25 cellular contexts compared by ENCODE assay signal in genomic region chr1:244241438-244241837, GRCh38.
"Had no signal": no experiment of that assay in that cellular context is flagged by ENCODE, and none has a peak within 500 bp of the region (broad histone marks: within the 10 kb centered on the region; RNA-seq: fewer than 3 reads in every experiment).

No MANE protein-coding gene starts in this region.

- H3K9me3 ChIP-seq: esophagus muscularis mucosa, gastroesophageal sphincter, heart left ventricle, lower lobe of right lung, right lobe of liver, stomach, thyroid gland had no signal

- DNase-seq: cerebellar nuclear complex; cortex of kidney; foreskin keratinocyte; heart left ventricle; left colon; left ventricle myocardium superior; lower lobe of right lung; midbrain; naive thymus-derived CD4-positive, alpha-beta T cell; right lobe of liver; small intestine; stimulated activated CD4-positive, alpha-beta T cell treated with anti-CD3 and anti-CD28 coated beads, Interleukin-12 subunit alpha, Interleukin-12 subunit beta, amount 100 ng/mL, for 4 hours; stimulated activated CD4-positive, alpha-beta T cell treated with anti-CD3 and anti-CD28 coated beads, Interleukin-1b, Interleukin-23, amount 100 ng/mL, for 48 hours; stimulated activated CD4-positive, alpha-beta T cell treated with anti-CD3 and anti-CD28 coated beads, Interleukin-4, amount 100 ng/mL, for 1 hour; stimulated activated CD8-positive, alpha-beta memory T cell treated with anti-CD3 and anti-CD28 coated beads, Interleukin-4, amount 100 ng/mL, for 48 hours; stimulated activated naive CD4-positive, alpha-beta T cell treated with Interleukin-2 at 50 U/mL for 16 hours; stomach; thyroid gland had no signal

- H3K4me3 ChIP-seq: esophagus muscularis mucosa, gastroesophageal sphincter, heart left ventricle, hepatocyte, lower lobe of right lung, neural progenitor cell, right lobe of liver, stomach, thyroid gland had no signal

- H3K27ac Mint-ChIP-seq: nephron, progenitor cell of endocrine pancreas had no signal

- ATAC-seq: foreskin keratinocyte; gastroesophageal sphincter; heart left ventricle; left colon; left ventricle myocardium superior; lower lobe of right lung; naive thymus-derived CD4-positive, alpha-beta T cell; right lobe of liver had no signal

- H3K36me3 Mint-ChIP-seq: naive thymus-derived CD4-positive, alpha-beta T cell; neural progenitor cell had no signal

- H3K36me3 ChIP-seq: esophagus muscularis mucosa, gastroesophageal sphincter, heart left ventricle, lower lobe of right lung, neural progenitor cell, right lobe of liver, stomach, thyroid gland had no signal

- H3K9me3 Mint-ChIP-seq: naive thymus-derived CD4-positive, alpha-beta T cell; nephron; neural progenitor cell had no signal

- H3K27me3 Mint-ChIP-seq: progenitor cell of endocrine pancreas had no signal

- H3K27me3 ChIP-seq: esophagus muscularis mucosa, foreskin keratinocyte, gastroesophageal sphincter, heart left ventricle, hepatocyte, neural progenitor cell, right lobe of liver, stomach, thyroid gland had no signal

- H3K4me3 Mint-ChIP-seq: nephron, neural progenitor cell had no signal

- H3K27ac ChIP-seq: esophagus muscularis mucosa, foreskin keratinocyte, gastroesophageal sphincter, heart left ventricle, hepatocyte, lower lobe of right lung, neural progenitor cell, parathyroid adenoma, right lobe of liver, stomach, thyroid gland had no signal
